In the genomic region with DNA sequence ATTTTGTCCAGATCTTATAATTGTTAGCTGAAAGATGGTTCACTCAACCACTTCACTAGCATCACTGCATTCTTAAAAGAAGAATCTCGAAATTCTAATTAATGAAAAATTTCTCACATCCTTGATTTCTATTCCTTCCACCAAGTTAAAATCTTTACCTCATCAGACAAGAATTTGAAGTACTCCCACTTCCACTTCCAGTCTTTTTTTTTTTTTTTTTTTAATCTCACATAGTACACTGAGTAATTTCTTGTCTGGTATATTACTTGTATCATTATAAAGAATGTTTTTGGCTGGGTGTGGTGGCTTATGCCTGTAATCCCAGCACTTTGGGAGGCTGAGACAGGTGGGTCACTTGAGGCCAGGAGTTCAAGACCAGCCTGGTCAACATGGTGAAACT, we compare ENCODE assay signal across 16 cellular contexts.
DNase-seq lines count a peak whose midpoint lies in the region; ATAC-seq, FAIRE-seq and TF ChIP-seq lines count a peak whose summit lies in the region.
"Had no signal": no experiment of that assay in that cellular context is flagged by ENCODE, and none has a peak within 500 bp of the region (broad histone marks: within the 10 kb centered on the region; RNA-seq: fewer than 3 reads in every experiment).

No MANE protein-coding gene starts in this region.

- H4K20me1 ChIP-seq in BLaER1 treated with 17β-estradiol and CSF1 and Interleukin-3, amounts not matched to agents 10 nM and 100 nM = no peaks in the 10 kb centered on the region
- H4K20me1 ChIP-seq in MM.1S (ENCODE audit: insufficient read depth, low read length) = peaks cover 4% of the 10 kb centered on the region; the same call in 1 of the 2 replicates
- H4K20me1 ChIP-seq in H1 (replicated peaks in 1 of 2; ENCODE audit: control insufficient read depth in 1 of 2, insufficient read depth in 2 of 2, low read length in 2 of 2) = no peaks in the 10 kb centered on the region

- no peaks in the 10 kb centered on the region for H3K23me2 ChIP-seq in H1 (ENCODE audit: low read depth, low read length)

- no peak overlapping the region for H2BK15ac ChIP-seq in H1 (ENCODE audit: low read length)

- no peak overlapping the region for H2BK20ac ChIP-seq in H1 (ENCODE audit: low read length)

- no peak overlapping the region; a peak in 1 of 20 replicates for H3K4me3 ChIP-seq in BLaER1 treated with 17β-estradiol and CSF1 and Interleukin-3, amounts not matched to agents 10 nM and 100 nM
- H3K4me3 ChIP-seq in MM.1S (ENCODE audit: low read length) (no peak overlapping the region), H1 (ENCODE audit: extremely low read depth in 1 of 4, insufficient read depth in 2 of 4, low read depth in 3 of 4, low read length in 4 of 4) (no peak overlapping the region), neutrophil (ENCODE audit: low read depth in 1 of 2, low read length in 1 of 2) (no peak overlapping the region)
- H3K4me3 ChIP-seq: esophagus squamous epithelium, Peyer's patch had no signal

- no peak overlapping the region for H2BK12ac ChIP-seq in H1 (ENCODE audit: low read depth, low read length)

- no peak overlapping the region for H3K14ac ChIP-seq in H1 (ENCODE audit: insufficient read length)

- peak overlapping the region; percentile 51; the same call in 1 of the 2 replicates for H4K8ac ChIP-seq in H1 (ENCODE audit: extremely low read depth, insufficient read depth, low read length)

- FAIRE-seq in H1 (lab: Jason Lieb, UNC) = no peak
- FAIRE-seq: kidney had no signal

- no peak overlapping the region for H3K23ac ChIP-seq in H1 (ENCODE audit: insufficient read length)

- no peak overlapping the region for H2BK120ac ChIP-seq in H1 (replicated peaks; ENCODE audit: low read depth, low read length)

- no peak for TF ChIP-seq EP300 in H1 (IDR thresholded peaks at IDR 0.05; ENCODE audit: borderline replicate concordance in 1 of 2, low read depth in 2 of 2, low read length in 2 of 2)

- H3K9me3 ChIP-seq in BLaER1 treated with 17β-estradiol and CSF1 and Interleukin-3, amounts not matched to agents 10 nM and 100 nM (replicated peaks in 1 of 11) = peaks cover 0 to 17% (median 12%) of the 10 kb centered on the region in 11 experiments; a peak in 11 of 22 replicates
- H3K9me3 ChIP-seq in MM.1S (replicated peaks; ENCODE audit: insufficient read depth, low read length) (no peaks in the 10 kb centered on the region), H1 (ENCODE audit: insufficient read depth in 2 of 2, low read depth in 1 of 2, low read length in 1 of 2) (no peaks in the 10 kb centered on the region), neutrophil (no peaks in the 10 kb centered on the region)
- H3K9me3 ChIP-seq: esophagus squamous epithelium, Peyer's patch had no signal

- no peak overlapping the region for H2BK5ac ChIP-seq in H1 (ENCODE audit: low read depth, low read length)

- 93% methylated on average over 1 of the region's 1 CpG; no CpG with 5 or more reads in 1 of the 2 experiments for WGBS in H1 (ENCODE audit: extremely low coverage in 1 of 2, insufficient coverage in 1 of 2, insufficient read length in 1 of 2, insufficient replicate concordance in 2 of 2, low coverage in 1 of 2, low lambda C conversion rate in 2 of 2, missing lambda C conversion rate in 1 of 2), 2 experiments

- peak overlapping the region; percentile 86 to 97 (median 93); a peak in 21 of 22 replicates for H3K27ac ChIP-seq in BLaER1 treated with 17β-estradiol and CSF1 and Interleukin-3, amounts not matched to agents 10 nM and 100 nM
- H3K27ac ChIP-seq in MM.1S (ENCODE audit: low read length) (peak overlapping the region; percentile 70), H1 (ENCODE audit: low read depth, low read length) (no peak overlapping the region), neutrophil (peak overlapping the region; percentile 60), caudate nucleus (ENCODE audit: low read depth, low read length) (no peak overlapping the region)
- H3K27ac ChIP-seq: esophagus squamous epithelium, parathyroid adenoma had no signal

- no peaks in the 10 kb centered on the region for H3K79me1 ChIP-seq in H1 (ENCODE audit: low read depth, low read length)

- TF ChIP-seq CTCF in MM.1S (IDR thresholded peaks at IDR 0.05; ENCODE audit: low read length) (no peak), H1 (IDR thresholded peaks at IDR 0.05; ENCODE audit: control extremely low read depth in 1 of 3, insufficient read depth in 1 of 3, low read depth in 1 of 3, low read length in 3 of 3) (no peak), neutrophil (IDR thresholded peaks at IDR 0.05) (no peak)

- no peak overlapping the region for H2AFZ ChIP-seq in MM.1S (ENCODE audit: low read length)
- no peak overlapping the region for H2AFZ ChIP-seq in H1 (ENCODE audit: low read length)
- H2AFZ ChIP-seq: parathyroid adenoma had no signal

- no peak overlapping the region for H4K91ac ChIP-seq in H1 (replicated peaks; ENCODE audit: insufficient read length, low read length)

- DNase-seq in MM.1S (no peak), H1 (ENCODE audit: low read depth in 1 of 2, low spot score in 2 of 2) (no peak), NCI-H2196 (lab: John Stamatoyannopoulos, UW; ENCODE audit: unreplicated experiment) (no peak), caudate nucleus (lab: John Stamatoyannopoulos, UW) (no peak)
- DNase-seq in stimulated activated naive CD4-positive, alpha-beta T cell (lab: John Stamatoyannopoulos, UW) = no peak
- DNase-seq: activated CD4-positive, CD25-positive, alpha-beta regulatory T cell; dermis blood vessel endothelial cell; DMS153; esophagus squamous epithelium; kidney; NCI-H2107 had no signal

- CTCF ChIA-PET in H1 (lab: Charles Lee; ENCODE audit: partially characterized antibody) = interaction anchor here (1.5 kb wide), 1 partner anchor 178 kb away, joined by 3 read pairs; no protein-coding TSS in a partner anchor

- no peak overlapping the region for H3K4ac ChIP-seq in H1 (replicated peaks; ENCODE audit: insufficient read length, low read depth, low read length)

- H3F3A ChIP-seq in MM.1S (ENCODE audit: insufficient read depth, low read length) = peaks cover 28% of the 10 kb centered on the region

- TF ChIP-seq RAD21 in H1 (IDR thresholded peaks at IDR 0.05 in 1 of 2, conservative IDR thresholded peaks at IDR 0.05 in 1 of 2; ENCODE audit: low read depth in 2 of 2, low read length in 2 of 2) = no peak

- H3K79me2 ChIP-seq in MM.1S (ENCODE audit: low read length) (peaks cover 85% of the 10 kb centered on the region), H1 (ENCODE audit: control insufficient read depth in 1 of 2, insufficient read depth in 2 of 2, low read length in 2 of 2) (peaks cover 0 to 58% of the 10 kb centered on the region in 2 experiments; a peak in 3 of 4 replicates)
- H3K79me2 ChIP-seq: parathyroid adenoma had no signal

- no peak overlapping the region for H3K18ac ChIP-seq in H1 (ENCODE audit: extremely low read depth, low read length)

- H3K9me2 ChIP-seq in MM.1S (replicated peaks; ENCODE audit: insufficient read depth, low read length) = no peaks in the 10 kb centered on the region

- TF ChIP-seq POLR2A in H1 (IDR thresholded peaks at IDR 0.05; ENCODE audit: control extremely low read depth in 1 of 2, low read depth in 2 of 2, low read length in 2 of 2) = no peak

- H3K4me1 ChIP-seq in BLaER1 treated with 17β-estradiol and CSF1 and Interleukin-3, amounts not matched to agents 10 nM and 100 nM = peaks cover 75 to 93% (median 88%) of the 10 kb centered on the region in 10 experiments
- H3K4me1 ChIP-seq in MM.1S (ENCODE audit: low read length) (peaks cover 49% of the 10 kb centered on the region), H1 (replicated peaks in 1 of 4; ENCODE audit: control insufficient read depth in 3 of 4, insufficient read depth in 4 of 4, low read length in 3 of 4) (peaks cover 0 to 5% (median 0%) of the 10 kb centered on the region in 4 experiments; a peak in 1 of 7 replicates), neutrophil (ENCODE audit: control insufficient read depth in 1 of 2, insufficient read depth in 1 of 2, low read depth in 1 of 2, low read length in 1 of 2) (peaks cover 66 to 82% of the 10 kb centered on the region in 2 experiments)
- H3K4me1 ChIP-seq: parathyroid adenoma had no signal

- H3K56ac ChIP-seq in H1 (replicated peaks; ENCODE audit: insufficient read length, low read depth, low read length) = no peak overlapping the region

- peak overlapping the region; percentile 69 to 92 (median 78) for H3K4me2 ChIP-seq in BLaER1 treated with 17β-estradiol and CSF1 and Interleukin-3, amounts not matched to agents 10 nM and 100 nM
- H3K4me2 ChIP-seq in MM.1S (ENCODE audit: low read depth, low read length) (peak overlapping the region; percentile 29; the same call in 1 of the 2 replicates), H1 (ENCODE audit: insufficient read depth in 1 of 2, low read depth in 2 of 2, low read length in 2 of 2) (no peak overlapping the region)

- H3K36me3 ChIP-seq in BLaER1 treated with 17β-estradiol and CSF1 and Interleukin-3, amounts not matched to agents 10 nM and 100 nM = peaks cover 0 to 8% (median 2%) of the 10 kb centered on the region in 11 experiments; a peak in 3 of 22 replicates
- no peaks in the 10 kb centered on the region for H3K36me3 ChIP-seq in MM.1S (replicated peaks; ENCODE audit: insufficient read depth, low read length)
- no peaks in the 10 kb centered on the region for H3K36me3 ChIP-seq in H1 (ENCODE audit: control insufficient read depth in 2 of 4, insufficient read depth in 4 of 4, low read length in 3 of 4)
- H3K36me3 ChIP-seq in neutrophil = no peaks in the 10 kb centered on the region
- H3K36me3 ChIP-seq: esophagus squamous epithelium, Peyer's patch had no signal

- H3K9ac ChIP-seq in BLaER1 treated with 17β-estradiol and CSF1 and Interleukin-3, amounts not matched to agents 10 nM and 100 nM = peak overlapping the region; percentile 18 to 84 (median 76); a peak in 20 of 22 replicates
- no peak overlapping the region; the same call in 1 of the 2 replicates for H3K9ac ChIP-seq in MM.1S (ENCODE audit: low read length)
- no peak overlapping the region for H3K9ac ChIP-seq in H1 (replicated peaks in 1 of 4; ENCODE audit: extremely low read depth in 1 of 4, low read depth in 3 of 4, low read length in 3 of 4)
- H3K9ac ChIP-seq: parathyroid adenoma had no signal

- H3K27me3 ChIP-seq in BLaER1 treated with 17β-estradiol and CSF1 and Interleukin-3, amounts not matched to agents 10 nM and 100 nM = no peaks in the 10 kb centered on the region
- H3K27me3 ChIP-seq in MM.1S (replicated peaks; ENCODE audit: insufficient read depth, low read length) (no peaks in the 10 kb centered on the region), H1 (replicated peaks in 1 of 4; ENCODE audit: control insufficient read depth in 3 of 4, extremely low read depth in 1 of 4, insufficient read depth in 3 of 4, low read length in 3 of 4) (no peaks in the 10 kb centered on the region), neutrophil (no peaks in the 10 kb centered on the region)
- H3K27me3 ChIP-seq: esophagus squamous epithelium, Peyer's patch had no signal

- ATAC-seq in HG03442 (IDR thresholded peaks at IDR 0.05; ENCODE audit: unreplicated experiment) = no peak

- H2AK5ac ChIP-seq in H1 (ENCODE audit: low read depth, low read length) = no peak overlapping the region

- H4K5ac ChIP-seq in H1 (ENCODE audit: insufficient read length, low read depth, low read length) = no peak overlapping the region

- POLR2A ChIA-PET in H1 (lab: Charles Lee; ENCODE audit: partially characterized antibody) = interaction anchor here (0.9 kb wide), 1 partner anchor 75 kb away, joined by 4 read pairs; no protein-coding TSS in a partner anchor

TF ChIP-seq in H1, 55 proteins besides CTCF, POLR2A, EP300 and RAD21 (continues in another document):
- no peak for TF ChIP-seq PHF8 (conservative IDR thresholded peaks at IDR 0.05; ENCODE audit: low read depth, low read length)
- no peak for TF ChIP-seq CHD1 (IDR thresholded peaks at IDR 0.05; ENCODE audit: low read depth, low read length)

Comparison
In these comparisons a context has a peak if more than half of its experiments do, and no peak if none do; other contexts are left out.
1. H3K27ac ChIP-seq: peak in BLaER1 treated with 17β-estradiol and CSF1 and Interleukin-3, amounts not matched to agents 10 nM and 100 nM (11 of 11), MM.1S (single experiment) and neutrophil (single experiment); none in H1 (single experiment) and caudate nucleus (single experiment).
2. H3K4me2 ChIP-seq: peak in BLaER1 treated with 17β-estradiol and CSF1 and Interleukin-3, amounts not matched to agents 10 nM and 100 nM (11 of 11) and MM.1S (single experiment); none in H1 (0 of 2).
3. H3K9ac ChIP-seq: peak in BLaER1 treated with 17β-estradiol and CSF1 and Interleukin-3, amounts not matched to agents 10 nM and 100 nM (11 of 11); none in MM.1S (single experiment) and H1 (0 of 4).